In the genomic region with DNA sequence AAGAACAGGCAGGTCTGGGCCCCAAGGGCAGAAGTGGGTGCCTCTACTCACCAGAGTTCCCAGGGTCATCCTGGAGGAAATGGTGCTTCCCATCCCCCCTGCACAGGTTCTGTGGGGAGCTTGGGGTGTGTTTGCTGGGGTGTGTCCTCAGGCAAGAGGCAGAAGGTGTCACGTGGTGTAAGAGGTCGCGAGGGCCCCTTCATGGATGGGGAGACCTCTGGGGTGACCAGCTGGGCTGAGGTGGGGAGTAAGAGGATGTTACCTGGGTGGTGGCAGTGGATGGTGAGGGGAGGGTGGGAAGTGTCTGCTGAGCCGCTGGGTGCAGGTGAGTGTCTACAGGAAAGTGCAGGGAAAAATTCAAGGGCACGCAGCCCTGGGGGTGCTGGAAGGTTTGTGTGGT, we compare ENCODE assay signal across 8 cellular contexts. TPM values are rescaled to one million over a fixed set of nuclear protein-coding genes. Genes with fewer than 3 reads are reported as not detected.
A peak's percentile ranks its signal among the peaks of the same experiment; 100 is the strongest.
DNase-seq lines count a peak whose midpoint lies in the region; TF ChIP-seq lines count a peak whose summit lies in the region.
"Not testable (repeated sequence)": the region's sequence is repeated elsewhere in the genome, so short reads cannot be mapped to it uniquely, and the experiment has no call there.
"Had no signal": no experiment of that assay in that cellular context is flagged by ENCODE, and none has a peak within 500 bp of the region (broad histone marks: within the 10 kb centered on the region; RNA-seq: fewer than 3 reads in every experiment).

No MANE protein-coding gene starts in this region.

- H3K27ac ChIP-seq in ACC112 (ENCODE audit: low read depth, low read length); HUES6 (ENCODE audit: low read depth, low read length): not testable (repeated sequence)

- peaks cover 11% of the 10 kb centered on the region for H3K4me1 ChIP-seq in ACC112 (ENCODE audit: control insufficient read depth, insufficient read depth, low read length, unreplicated experiment)
- H3K4me1 ChIP-seq in HUES6 (ENCODE audit: control insufficient read depth, insufficient read depth, low read length): not testable (repeated sequence)

- H3K27ac Mint-ChIP-seq in immature natural killer cell; osteocyte (ENCODE audit: unreplicated experiment): not testable (repeated sequence)

- not testable (repeated sequence) for H3K79me2 ChIP-seq in ACC112 (ENCODE audit: control insufficient read depth, insufficient read depth, low read length, unreplicated experiment)

- not testable (repeated sequence) for H3K27me3 ChIP-seq in ACC112 (ENCODE audit: insufficient read depth, low read length)
- peaks cover 95% of the 10 kb centered on the region for H3K27me3 ChIP-seq in HUES6 (ENCODE audit: control insufficient read depth, insufficient read depth, low read length)

- H3K4me3 ChIP-seq in ACC112 (ENCODE audit: low read depth, low read length): peak overlapping the region; percentile 74
- peak overlapping the region; percentile 70 for H3K4me3 ChIP-seq in HUES6 (ENCODE audit: low read depth, low read length)
- H3K4me3 ChIP-seq in cardiac fibroblast (replicated peaks in 1 of 2; ENCODE audit: low read depth in 2 of 2, low read length in 2 of 2): peak overlapping the region; percentile 64 to 70

- not testable (repeated sequence) for H2AFZ ChIP-seq in ACC112 (ENCODE audit: low read length, unreplicated experiment)

- H3K9me3 ChIP-seq in HUES6 (ENCODE audit: control insufficient read depth, insufficient read depth, low read depth, low read length): not testable (repeated sequence)

- peaks cover 16 to 17% of the 10 kb centered on the region in 2 donors for H3K4me1 Mint-ChIP-seq in immature natural killer cell
- H3K4me1 Mint-ChIP-seq in osteocyte (ENCODE audit: unreplicated experiment): peaks cover 20% of the 10 kb centered on the region

- H3K4me3 Mint-ChIP-seq in immature natural killer cell (peak overlapping the region in 3 of 5 donors; percentile 18 to 65 (median 33)), osteocyte (ENCODE audit: unreplicated experiment) (peak overlapping the region; percentile 75)

- DNase-seq in activated CD8-positive, alpha-beta memory T cell treated with anti-CD3 and anti-CD28 coated beads for 24 hours: peak; percentile 56
- not testable (repeated sequence) for DNase-seq in cardiac fibroblast (ENCODE audit: low read depth in 2 of 2); immature natural killer cell; osteocyte (ENCODE audit: extremely low spot score, unreplicated experiment)

- TF ChIP-seq CTCF in cardiac fibroblast (IDR thresholded peaks at IDR 0.05; ENCODE audit: low read depth, low read length); osteocyte (IDR thresholded peaks at IDR 0.05): not testable (repeated sequence)

- H3K36me3 ChIP-seq in ACC112 (ENCODE audit: insufficient read depth, low read length); HUES6 (ENCODE audit: control insufficient read depth, insufficient read depth, low read length): not testable (repeated sequence)

- H3K27me3 Mint-ChIP-seq in immature natural killer cell (ENCODE audit: low read depth in 3 of 3): peaks cover 17 to 46% (median 20%) of the 10 kb centered on the region in 3 donors
- peaks cover 11% of the 10 kb centered on the region for H3K27me3 Mint-ChIP-seq in osteocyte (ENCODE audit: unreplicated experiment)

- H3K9me3 Mint-ChIP-seq in immature natural killer cell; osteocyte (ENCODE audit: unreplicated experiment): not testable (repeated sequence)

- H3K9ac ChIP-seq in HUES6 (ENCODE audit: low read length): not testable (repeated sequence)

- not testable (repeated sequence) for H3K36me3 Mint-ChIP-seq in immature natural killer cell; osteocyte (ENCODE audit: unreplicated experiment)

RNA-seq across cellular contexts. Expression of a gene that starts 0.8 kb away (rescaled TPM):
- not detected for polyA plus RNA-seq in immature natural killer cell
- total RNA-seq in osteocyte: 0.55 and 0.73 TPM in 2 replicates
- total RNA-seq: left colon had no signal
- polyA plus RNA-seq: IgD-negative memory B cell had no signal

RNA-seq across cellular contexts. Expression of a gene that starts 19.7 kb away (rescaled TPM):
- under 1 TPM in 2 of 3 donors, not detected in 1; 0.83 to 0.88 TPM for polyA plus RNA-seq in immature natural killer cell
- total RNA-seq in osteocyte: 2.1 and 2.9 TPM in 2 replicates

RNA-seq across cellular contexts. Expression of a gene that starts 24.2 kb away (rescaled TPM):
- polyA plus RNA-seq in immature natural killer cell: not detected
- total RNA-seq in osteocyte: not detected in 2 replicates
- polyA plus RNA-seq: IgD-negative memory B cell had no signal

RNA-seq across cellular contexts. Expression of a gene that starts 41.7 kb away (rescaled TPM):
- polyA plus RNA-seq in immature natural killer cell: not detected
- total RNA-seq in osteocyte: 10.7 and 11.5 TPM in 2 replicates
- polyA plus RNA-seq: IgD-negative memory B cell had no signal

RNA-seq across cellular contexts. Expression of a gene that starts 57.9 kb away (rescaled TPM):
- under 1 TPM in 2 of 3 donors, not detected in 1; 0.34 to 0.73 TPM for polyA plus RNA-seq in immature natural killer cell
- 59.6 and 75.2 TPM in 2 replicates for total RNA-seq in osteocyte
